8 cellular contexts compared by ENCODE assay signal in the genomic region with DNA sequence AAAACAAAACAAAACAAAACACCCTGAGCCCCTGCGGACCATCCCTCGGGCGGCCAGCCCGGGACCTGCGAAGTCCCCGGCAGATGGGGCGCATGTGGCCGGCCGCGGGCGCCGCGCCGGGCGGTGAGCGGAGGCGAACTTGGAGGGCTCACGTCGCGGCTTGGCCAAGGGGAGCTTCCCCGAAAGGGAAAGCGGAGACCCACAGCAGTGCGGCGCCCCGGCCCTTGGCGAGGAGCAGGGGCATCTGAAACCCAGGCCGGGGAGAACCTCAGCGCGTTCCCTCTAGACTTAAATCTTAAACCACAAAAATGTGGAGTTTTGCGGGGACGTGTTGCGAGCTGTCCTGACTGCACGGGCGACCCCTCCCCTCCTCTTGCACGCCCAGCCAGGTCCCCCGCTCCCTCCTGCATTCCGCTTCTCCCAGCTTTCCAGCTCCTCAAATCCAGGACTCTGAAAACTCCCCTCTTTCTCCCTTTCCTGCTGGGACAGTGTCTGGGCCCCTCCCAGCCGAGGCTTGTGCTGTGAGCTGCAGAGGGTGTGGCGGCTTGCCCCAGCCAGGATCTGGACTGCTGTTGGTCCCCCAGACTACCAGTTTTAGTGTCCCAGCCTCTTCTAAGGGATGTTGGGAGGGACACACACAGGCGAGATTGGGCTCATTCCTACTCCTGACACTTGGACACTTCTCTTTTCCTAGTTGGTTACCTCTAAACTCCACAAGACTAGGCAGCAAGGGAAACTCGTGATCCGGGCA. TPM values are rescaled to one million over a fixed set of nuclear protein-coding genes. Genes with fewer than 3 reads are reported as not detected.
DNase-seq lines count a peak whose midpoint lies in the region; ATAC-seq and TF ChIP-seq lines count a peak whose summit lies in the region.

No MANE protein-coding gene starts in this region.

- peak; percentile 28 for ATAC-seq in HG03175 (IDR thresholded peaks at IDR 0.05; ENCODE audit: unreplicated experiment)
- ATAC-seq in WTC11 = peak; percentile 38

- no peak overlapping the region for H3K27ac Mint-ChIP-seq in activated naive CD4-positive, alpha-beta T cell treated with anti-CD3 and anti-CD28 coated beads, Interleukin-2, amount 50 U/mL, for 24 hours
- H3K27ac Mint-ChIP-seq in WTC11 = peak overlapping the region; percentile 84
- peak overlapping the region; percentile 86 to 92 (median 87) for H3K27ac Mint-ChIP-seq in nephron

- POLR2A ChIA-PET in WTC11 (lab: Charles Lee) = interaction anchor here (1.0 to 2.4 kb wide), 2 partner anchors 93 to 381 kb away, joined by 4 to 7 read pairs; a partner anchor contains a TSS

- H3K36me3 Mint-ChIP-seq in activated naive CD4-positive, alpha-beta T cell treated with anti-CD3 and anti-CD28 coated beads, Interleukin-2, amount 50 U/mL, for 24 hours = no peaks in the 10 kb centered on the region
- H3K36me3 Mint-ChIP-seq in WTC11 (no peaks in the 10 kb centered on the region), nephron (ENCODE audit: low read depth) (no peaks in the 10 kb centered on the region)

- peaks cover 15% of the 10 kb centered on the region for H3K4me1 Mint-ChIP-seq in activated naive CD4-positive, alpha-beta T cell treated with anti-CD3 and anti-CD28 coated beads, Interleukin-2, amount 50 U/mL, for 24 hours
- H3K4me1 Mint-ChIP-seq in WTC11 = peaks cover 50% of the 10 kb centered on the region
- peaks cover 46% of the 10 kb centered on the region for H3K4me1 Mint-ChIP-seq in nephron

- TF ChIP-seq CTCF in WTC11 (IDR thresholded peaks at IDR 0.05) = no peak
- TF ChIP-seq CTCF in fibroblast of villous mesenchyme (IDR thresholded peaks at IDR 0.05; ENCODE audit: insufficient read depth, low read depth, low read length) = no peak
- TF ChIP-seq CTCF in nephron (IDR thresholded peaks at IDR 0.05; ENCODE audit: unreplicated experiment in 3 of 3) = no peak

- peaks cover 40% of the 10 kb centered on the region for H3K27me3 Mint-ChIP-seq in activated naive CD4-positive, alpha-beta T cell treated with anti-CD3 and anti-CD28 coated beads, Interleukin-2, amount 50 U/mL, for 24 hours
- peaks cover 6% of the 10 kb centered on the region for H3K27me3 Mint-ChIP-seq in WTC11 (ENCODE audit: low read depth)
- no peaks in the 10 kb centered on the region for H3K27me3 Mint-ChIP-seq in nephron (ENCODE audit: low read depth)

- CTCF ChIA-PET in WTC11 (lab: Charles Lee) = interaction anchor here (0.6 to 2.4 kb wide), 5 partner anchors 23 to 299 kb away, joined by 3 to 9 read pairs (median 6); no protein-coding TSS in a partner anchor

- DNase-seq in activated naive CD4-positive, alpha-beta T cell treated with anti-CD3 and anti-CD28 coated beads, Interleukin-2, amount 50 U/mL, for 16 hours = no peak
- DNase-seq in WTC11 (ENCODE audit: low spot score) (peak; percentile 52), fibroblast of villous mesenchyme (ENCODE audit: low read depth) (peak; percentile 62), GOT3 (lab: John Stamatoyannopoulos, UW) (no peak), SIG-M5 treated with dmso at 0.1 percent for 504 hours (lab: John Stamatoyannopoulos, UW; ENCODE audit: unreplicated experiment) (no peak)

- no peaks in the 10 kb centered on the region for H3K9me3 Mint-ChIP-seq in activated naive CD4-positive, alpha-beta T cell treated with anti-CD3 and anti-CD28 coated beads, Interleukin-2, amount 50 U/mL, for 24 hours
- no peaks in the 10 kb centered on the region for H3K9me3 Mint-ChIP-seq in WTC11
- H3K9me3 Mint-ChIP-seq in nephron = no peaks in the 10 kb centered on the region

- H3K4me3 ChIP-seq in fibroblast of villous mesenchyme (ENCODE audit: low read depth, low read length) = peak overlapping the region; percentile 83

- peak overlapping the region; percentile 79 for H3K4me3 Mint-ChIP-seq in activated naive CD4-positive, alpha-beta T cell treated with anti-CD3 and anti-CD28 coated beads, Interleukin-2, amount 50 U/mL, for 24 hours
- H3K4me3 Mint-ChIP-seq in WTC11 (peak overlapping the region; percentile 95), nephron (peak overlapping the region; percentile 88 to 97 (median 91))

TF ChIP-seq in WTC11, 78 proteins besides CTCF, POLR2A, EP300 and RAD21:
- TF ChIP-seq FOXP1 (CRISPR knock-in tag; IDR thresholded peaks at IDR 0.05; ENCODE audit: borderline replicate concordance) = 0 out of 2 replicates have a peak, but pooled peaks have one; percentile 16
- TF ChIP-seq, protein P1, sequence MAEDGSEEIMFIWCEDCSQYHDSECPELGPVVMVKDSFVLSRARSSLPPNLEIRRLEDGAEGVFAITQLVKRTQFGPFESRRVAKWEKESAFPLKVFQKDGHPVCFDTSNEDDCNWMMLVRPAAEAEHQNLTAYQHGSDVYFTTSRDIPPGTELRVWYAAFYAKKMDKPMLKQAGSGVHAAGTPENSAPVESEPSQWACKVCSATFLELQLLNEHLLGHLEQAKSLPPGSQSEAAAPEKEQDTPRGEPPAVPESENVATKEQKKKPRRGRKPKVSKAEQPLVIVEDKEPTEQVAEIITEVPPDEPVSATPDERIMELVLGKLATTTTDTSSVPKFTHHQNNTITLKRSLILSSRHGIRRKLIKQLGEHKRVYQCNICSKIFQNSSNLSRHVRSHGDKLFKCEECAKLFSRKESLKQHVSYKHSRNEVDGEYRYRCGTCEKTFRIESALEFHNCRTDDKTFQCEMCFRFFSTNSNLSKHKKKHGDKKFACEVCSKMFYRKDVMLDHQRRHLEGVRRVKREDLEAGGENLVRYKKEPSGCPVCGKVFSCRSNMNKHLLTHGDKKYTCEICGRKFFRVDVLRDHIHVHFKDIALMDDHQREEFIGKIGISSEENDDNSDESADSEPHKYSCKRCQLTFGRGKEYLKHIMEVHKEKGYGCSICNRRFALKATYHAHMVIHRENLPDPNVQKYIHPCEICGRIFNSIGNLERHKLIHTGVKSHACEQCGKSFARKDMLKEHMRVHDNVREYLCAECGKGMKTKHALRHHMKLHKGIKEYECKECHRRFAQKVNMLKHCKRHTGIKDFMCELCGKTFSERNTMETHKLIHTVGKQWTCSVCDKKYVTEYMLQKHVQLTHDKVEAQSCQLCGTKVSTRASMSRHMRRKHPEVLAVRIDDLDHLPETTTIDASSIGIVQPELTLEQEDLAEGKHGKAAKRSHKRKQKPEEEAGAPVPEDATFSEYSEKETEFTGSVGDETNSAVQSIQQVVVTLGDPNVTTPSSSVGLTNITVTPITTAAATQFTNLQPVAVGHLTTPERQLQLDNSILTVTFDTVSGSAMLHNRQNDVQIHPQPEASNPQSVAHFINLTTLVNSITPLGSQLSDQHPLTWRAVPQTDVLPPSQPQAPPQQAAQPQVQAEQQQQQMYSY (CRISPR knock-in tag; IDR thresholded peaks at IDR 0.05) = peak; percentile 66
- TF ChIP-seq MYBL2 (CRISPR knock-in tag; IDR thresholded peaks at IDR 0.05) = peak; percentile 51; the same call in 1 of the 2 replicates
- peak; percentile 28; the same call in 1 of the 2 replicates for TF ChIP-seq ETV6 (CRISPR knock-in tag; IDR thresholded peaks at IDR 0.05)
- TF ChIP-seq, protein P2, sequence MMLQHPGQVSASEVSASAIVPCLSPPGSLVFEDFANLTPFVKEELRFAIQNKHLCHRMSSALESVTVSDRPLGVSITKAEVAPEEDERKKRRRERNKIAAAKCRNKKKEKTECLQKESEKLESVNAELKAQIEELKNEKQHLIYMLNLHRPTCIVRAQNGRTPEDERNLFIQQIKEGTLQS (CRISPR knock-in tag; conservative IDR thresholded peaks at IDR 0.05) = no peak
- TF ChIP-seq PRRX2 (CRISPR knock-in tag; IDR thresholded peaks at IDR 0.05) = no peak
- 0 out of 2 replicates have a peak, but pooled peaks have one; percentile 7 for TF ChIP-seq FOXK1 (CRISPR knock-in tag; IDR thresholded peaks at IDR 0.05)
- TF ChIP-seq, protein P3, sequence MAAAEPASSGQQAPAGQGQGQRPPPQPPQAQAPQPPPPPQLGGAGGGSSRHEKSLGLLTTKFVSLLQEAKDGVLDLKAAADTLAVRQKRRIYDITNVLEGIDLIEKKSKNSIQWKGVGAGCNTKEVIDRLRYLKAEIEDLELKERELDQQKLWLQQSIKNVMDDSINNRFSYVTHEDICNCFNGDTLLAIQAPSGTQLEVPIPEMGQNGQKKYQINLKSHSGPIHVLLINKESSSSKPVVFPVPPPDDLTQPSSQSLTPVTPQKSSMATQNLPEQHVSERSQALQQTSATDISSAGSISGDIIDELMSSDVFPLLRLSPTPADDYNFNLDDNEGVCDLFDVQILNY (CRISPR knock-in tag; IDR thresholded peaks at IDR 0.05) = peak; percentile 26; the same call in 1 of the 2 replicates

RNA-seq across cellular contexts. Expression of a gene that starts 1.3 kb away (rescaled TPM):
- total RNA-seq in WTC11 (2021) (43.0 to 45.5 TPM (median 43.7 TPM) in 3 replicates), fibroblast of villous mesenchyme (17.3 and 20.0 TPM in 2 replicates)

Comparison
In these comparisons a context has a peak if more than half of its experiments do, and no peak if none do; other contexts are left out.
1. DNase-seq: peak in WTC11 (single experiment) and fibroblast of villous mesenchyme (single experiment); none in activated naive CD4-positive, alpha-beta T cell treated with anti-CD3 and anti-CD28 coated beads, Interleukin-2, amount 50 U/mL, for 16 hours (single experiment), GOT3 (single experiment) and SIG-M5 treated with dmso at 0.1 percent for 504 hours (single experiment).
2. Peak in every context shown above with its lines, with median percentiles within 50 percentile points of each other: H3K4me3 Mint-ChIP-seq.